8 cellular contexts compared by ENCODE assay signal in genomic region chr22:17628304-17629166, GRCh38. TPM values are rescaled to one million over a fixed set of nuclear protein-coding genes. Genes with fewer than 3 reads are reported as not detected.
DNase-seq lines count a peak whose midpoint lies in the region; ATAC-seq and TF ChIP-seq lines count a peak whose summit lies in the region.

ATP6V1E1 (minus strand) TSS chr22:17628749; CDS start chr22:17628635, 114 bp downstream.

- H3K4me1 ChIP-seq in KMS-11 (ENCODE audit: low read depth, poor library complexity, severe bottlenecking) (peaks cover 35% of the 10 kb centered on the region), Peyer's patch (peaks cover 0 to 17% (median 5%) of the 10 kb centered on the region in 4 donors), muscle layer of colon (ENCODE audit: insufficient read depth, low read length) (peaks cover 14% of the 10 kb centered on the region)

- TF ChIP-seq CTCF in KMS-11 (conservative IDR thresholded peaks at IDR 0.05; ENCODE audit: low read depth, low read length) (no peak), Peyer's patch (IDR thresholded peaks at IDR 0.05) (no peak)

- TF ChIP-seq POLR2A in Peyer's patch (IDR thresholded peaks at IDR 0.05) = peak; percentile 69 to 80

- H3K27ac ChIP-seq in KMS-11 (peak within 1 kb of the TSS; percentile 49), Peyer's patch (peak within 1 kb of the TSS; percentile 89), muscle layer of colon (ENCODE audit: low read depth, low read length) (peak within 1 kb of the TSS; percentile 98)

- no peak within 1 kb of the TSS for H3K4me3 ChIP-seq in KMS-11 (IDR thresholded peaks at IDR 0.05; ENCODE audit: insufficient read depth, low read depth, low read length)
- H3K4me3 ChIP-seq in Peyer's patch = peak within 1 kb of the TSS; percentile 81 to 99 (median 90)
- H3K4me3 ChIP-seq in muscle layer of colon (ENCODE audit: low read depth in 1 of 2, low read length in 2 of 2) = peak within 1 kb of the TSS; percentile 100

- H3K4me2 ChIP-seq in KMS-11 = peak within 1 kb of the TSS; percentile 97

- ATAC-seq in GM21737 (IDR thresholded peaks at IDR 0.05; ENCODE audit: unreplicated experiment) = peak; percentile 97
- peak; percentile 99 for ATAC-seq in esophagus mucosa

- no peaks in the 10 kb centered on the region for H4K20me1 ChIP-seq in KMS-11 (ENCODE audit: insufficient read depth)

- peak; percentile 85 for DNase-seq in DMS53 treated with DMSO at 0.1 percent for 48 hours (lab: John Stamatoyannopoulos, UW; ENCODE audit: unreplicated experiment)
- peak; percentile 97 to 99 (median 97) for DNase-seq in Peyer's patch
- DNase-seq in activated T-cell treated with anti-CD3 and anti-CD28 coated beads, Interleukin-2, amount 50 U/mL, for 48 hours = peak; percentile 96 to 97
- DNase-seq in stimulated activated CD8-positive, alpha-beta memory T cell treated with anti-CD3 and anti-CD28 coated beads, Interleukin-7, amount 100 ng/mL, for 24 hours (ENCODE audit: low read depth) = peak; percentile 96

- H3K9ac ChIP-seq in KMS-11 = peak within 1 kb of the TSS; percentile 72
- peak within 1 kb of the TSS; percentile 100 for H3K9ac ChIP-seq in muscle layer of colon (ENCODE audit: low read length)

- H3K27me3 ChIP-seq in KMS-11 (ENCODE audit: insufficient read depth, low read depth) (no peaks in the 10 kb centered on the region), Peyer's patch (no peaks in the 10 kb centered on the region), muscle layer of colon (ENCODE audit: control insufficient read depth in 1 of 2, insufficient read depth in 2 of 2, low read length in 2 of 2) (no peaks in the 10 kb centered on the region)

- peak within 1 kb of the TSS; percentile 89 for H2AFZ ChIP-seq in KMS-11 (ENCODE audit: low read depth)

- H3K9me3 ChIP-seq in Peyer's patch = no peaks in the 10 kb centered on the region
- no peaks in the 10 kb centered on the region for H3K9me3 ChIP-seq in muscle layer of colon (ENCODE audit: low read length)

- H3K36me3 ChIP-seq in KMS-11 (ENCODE audit: insufficient read depth) (no peaks in the 10 kb centered on the region; the same call in 1 of the 2 replicates), Peyer's patch (peaks cover 0 to 17% (median 0%) of the 10 kb centered on the region in 3 donors), muscle layer of colon (ENCODE audit: insufficient read depth, low read length) (no peaks in the 10 kb centered on the region)

- H3K79me2 ChIP-seq in KMS-11 (ENCODE audit: insufficient read depth, low read depth) = peaks cover 51% of the 10 kb centered on the region

RNA-seq across cellular contexts. Expression of gene ATP6V1E1, which starts in this region (rescaled TPM):
- total RNA-seq in Peyer's patch (10 to 100 TPM; 64.4 to 70.9 (median 66.5) TPM), esophagus mucosa (87.6 TPM)
